10 cellular contexts compared by ENCODE assay signal in genomic region chr9:71685394-71685793, GRCh38.
DNase-seq lines count a peak whose midpoint lies in the region; FAIRE-seq and TF ChIP-seq lines count a peak whose summit lies in the region.
"Had no signal": no experiment of that assay in that cellular context is flagged by ENCODE, and none has a peak within 500 bp of the region (broad histone marks: within the 10 kb centered on the region; RNA-seq: fewer than 3 reads in every experiment).

No MANE protein-coding gene starts in this region.

- peaks cover 57% of the 10 kb centered on the region for H3K4me1 Mint-ChIP-seq in stimulated activated naive CD8-positive, alpha-beta T cell treated with anti-CD3 and anti-CD28 coated beads, Interleukin-15, Interleukin-2, amounts not matched to agents 100 ng/mL and 50 ng/mL, for 24 hours (ENCODE audit: low read depth)

- no peaks in the 10 kb centered on the region for H3K27me3 Mint-ChIP-seq in stimulated activated naive CD8-positive, alpha-beta T cell treated with anti-CD3 and anti-CD28 coated beads, Interleukin-15, Interleukin-2, amounts not matched to agents 100 ng/mL and 50 ng/mL, for 24 hours

- intact Hi-C loops in kidney (cut with DNase I) (no loop called here), prostate gland (cut with DNase I) (no loop called here)

- H3K27ac ChIP-seq in kidney (ENCODE audit: low read depth in 2 of 2, low read length in 2 of 2), result no peak overlapping the region
- no peak overlapping the region for H3K27ac ChIP-seq in RWPE1
- no peak overlapping the region for H3K27ac ChIP-seq in prostate gland

- no peak overlapping the region for H3K9ac ChIP-seq in kidney (ENCODE audit: low read length in 2 of 2)

- H3K4me1 ChIP-seq in kidney (ENCODE audit: control insufficient read depth in 1 of 2, insufficient read depth in 1 of 2, low read depth in 1 of 2, low read length in 2 of 2) (peaks cover 9 to 10% of the 10 kb centered on the region in 2 donors), prostate gland (replicated peaks) (no peaks in the 10 kb centered on the region)

- peak overlapping the region; percentile 79 for H3K27ac Mint-ChIP-seq in stimulated activated naive CD8-positive, alpha-beta T cell treated with anti-CD3 and anti-CD28 coated beads, Interleukin-15, Interleukin-2, amounts not matched to agents 100 ng/mL and 50 ng/mL, for 24 hours

- TF ChIP-seq CTCF in kidney (IDR thresholded peaks at IDR 0.05; ENCODE audit: borderline replicate concordance, extremely low read depth, insufficient read depth) (no peak), RWPE1 (conservative IDR thresholded peaks at IDR 0.05; ENCODE audit: low read depth) (no peak), prostate gland (IDR thresholded peaks at IDR 0.05) (no peak)

- WGBS in prostate gland, result 39% methylated on average over 1 of the region's 1 CpG

- H3K9me3 Mint-ChIP-seq in stimulated activated naive CD8-positive, alpha-beta T cell treated with anti-CD3 and anti-CD28 coated beads, Interleukin-15, Interleukin-2, amounts not matched to agents 100 ng/mL and 50 ng/mL, for 24 hours, result no peaks in the 10 kb centered on the region

- peak; percentile 16 for DNase-seq in activated effector memory CD4-positive, alpha-beta T cell treated with Interleukin-2 at 50 U/mL for 16 hours
- no peak for DNase-seq in activated effector memory CD4-positive, alpha-beta T cell treated with anti-CD3 and anti-CD28 coated beads, Interleukin-2, amount 50 U/mL, for 16 hours
- DNase-seq in M059J (ENCODE audit: low read depth) (peak; percentile 66), amniotic epithelial cell (ENCODE audit: low read depth) (peak; percentile 57), kidney (no peak), RWPE1 (ENCODE audit: low spot score) (no peak), prostate gland (ENCODE audit: low spot score) (no peak)

- no peak for FAIRE-seq in kidney (lab: Jason Lieb, UNC)
- FAIRE-seq: astrocyte, GM19239 had no signal

- CTCF ChIA-PET in RWPE1 (lab: Yijun Ruan, JAX), result interaction anchor here (0.6 to 5.6 kb wide), 6 partner anchors 29 to 400 kb away, joined by 3 to 34 read pairs (median 4); no protein-coding TSS in a partner anchor

- POLR2A ChIA-PET in RWPE1 (lab: Yijun Ruan, JAX; ENCODE audit: low non-redundant PET), result interaction anchor here (0.6 kb wide), 2 partner anchors 82 to 230 kb away, joined by 3 to 6 read pairs; no protein-coding TSS in a partner anchor

- H3K36me3 Mint-ChIP-seq in stimulated activated naive CD8-positive, alpha-beta T cell treated with anti-CD3 and anti-CD28 coated beads, Interleukin-15, Interleukin-2, amounts not matched to agents 100 ng/mL and 50 ng/mL, for 24 hours (ENCODE audit: low read depth), result peaks cover 60% of the 10 kb centered on the region

- H3K4me3 Mint-ChIP-seq in stimulated activated naive CD8-positive, alpha-beta T cell treated with anti-CD3 and anti-CD28 coated beads, Interleukin-15, Interleukin-2, amounts not matched to agents 100 ng/mL and 50 ng/mL, for 24 hours, result peak overlapping the region; percentile 47

- H3K9me3 ChIP-seq in kidney (ENCODE audit: control insufficient read depth in 1 of 2, low read length in 2 of 2) (no peaks in the 10 kb centered on the region), prostate gland (no peaks in the 10 kb centered on the region)

- TF ChIP-seq POLR2A in prostate gland (IDR thresholded peaks at IDR 0.05), result no peak

- no peaks in the 10 kb centered on the region for H3K27me3 ChIP-seq in prostate gland (replicated peaks; ENCODE audit: insufficient read depth)

- H3K4me3 ChIP-seq in kidney (ENCODE audit: low read length in 2 of 2) (no peak overlapping the region), prostate gland (no peak overlapping the region)

- H3K36me3 ChIP-seq in kidney (ENCODE audit: control insufficient read depth in 1 of 2, insufficient read depth in 2 of 2, low read length in 2 of 2) (peaks cover 5 to 7% of the 10 kb centered on the region in 2 donors), prostate gland (no peaks in the 10 kb centered on the region)

Comparison
In these comparisons a context has a peak if more than half of its experiments do, and no peak if none do; other contexts are left out.
1. DNase-seq: peak in activated effector memory CD4-positive, alpha-beta T cell treated with Interleukin-2 at 50 U/mL for 16 hours (single experiment), M059J (single experiment) and amniotic epithelial cell (single experiment); none in activated effector memory CD4-positive, alpha-beta T cell treated with anti-CD3 and anti-CD28 coated beads, Interleukin-2, amount 50 U/mL, for 16 hours (single experiment), kidney (single experiment), RWPE1 (single experiment) and prostate gland (single experiment).